In genomic region chr12:112178796-112179195, GRCh38 we compare ENCODE assay signal across 25 cellular contexts.
"Had no signal": no experiment of that assay in that cellular context is flagged by ENCODE, and none has a peak within 500 bp of the region (broad histone marks: within the 10 kb centered on the region; RNA-seq: fewer than 3 reads in every experiment).

No MANE protein-coding gene starts in this region.

- DNase-seq: activated CD4-positive, alpha-beta memory T cell treated with anti-CD3 and anti-CD28 coated beads for 36 hours; activated CD4-positive, alpha-beta T cell treated with anti-CD3 and anti-CD28 coated beads, Interleukin-2, amount 10 ng/mL, durations not matched to agents 24 days and 14 days; activated CD4-positive, CD25-positive, alpha-beta regulatory T cell treated with anti-CD3 and anti-CD28 coated beads, Interleukin-2, amount 50 U/mL, for 72 hours; activated naive CD4-positive, alpha-beta T cell treated with anti-CD3 and anti-CD28 coated beads for 36 hours; activated naive CD8-positive, alpha-beta T cell treated with anti-CD3 and anti-CD28 coated beads for 36 hours; activated T-cell treated with anti-CD3 and anti-CD28 coated beads, Interleukin-2, amount 50 U/mL, for 4 hours; adrenal gland; body of pancreas; cerebellar nuclear complex; colonic mucosa; effector CD8-positive, alpha-beta T cell; gastrocnemius medialis; lower lobe of right lung; mesenchymal stem cell; natural killer cell; retina; spleen; stimulated activated naive CD4-positive, alpha-beta T cell treated with Interleukin-2 at 50 U/mL for 16 hours; T-helper 2 cell; trophoblast cell had no signal

- H3K9me3 Mint-ChIP-seq: activated CD4-positive, alpha-beta memory T cell treated with anti-CD3 and anti-CD28 coated beads for 36 hours; activated CD4-positive, alpha-beta T cell treated with anti-CD3 and anti-CD28 coated beads, Interleukin-2, amount 10 ng/mL, durations not matched to agents 24 days and 14 days; activated naive CD4-positive, alpha-beta T cell treated with anti-CD3 and anti-CD28 coated beads for 36 hours; activated naive CD8-positive, alpha-beta T cell treated with anti-CD3 and anti-CD28 coated beads for 36 hours; activated T-cell treated with anti-CD3 and anti-CD28 coated beads, Interleukin-2, amount 50 U/mL, for 4 hours; natural killer cell had no signal

- H3K4me1 ChIP-seq: body of pancreas, colonic mucosa, spleen had no signal

- H3K4me3 Mint-ChIP-seq: activated CD4-positive, alpha-beta memory T cell treated with anti-CD3 and anti-CD28 coated beads for 36 hours; activated CD4-positive, alpha-beta T cell treated with anti-CD3 and anti-CD28 coated beads, Interleukin-2, amount 10 ng/mL, durations not matched to agents 24 days and 14 days; activated naive CD4-positive, alpha-beta T cell treated with anti-CD3 and anti-CD28 coated beads for 36 hours; activated naive CD8-positive, alpha-beta T cell treated with anti-CD3 and anti-CD28 coated beads for 36 hours; activated T-cell treated with anti-CD3 and anti-CD28 coated beads, Interleukin-2, amount 50 U/mL, for 4 hours; natural killer cell had no signal

- H3K27ac ChIP-seq: adrenal gland, body of pancreas, colonic mucosa, gastrocnemius medialis, hepatocyte, lower lobe of right lung, neutrophil, spleen, thoracic aorta had no signal

- H3K27me3 ChIP-seq: adrenal gland, body of pancreas, colonic mucosa, gastrocnemius medialis, hepatocyte, neutrophil, spleen had no signal

- H3K27me3 Mint-ChIP-seq: activated CD4-positive, alpha-beta memory T cell treated with anti-CD3 and anti-CD28 coated beads for 36 hours; activated CD4-positive, alpha-beta T cell treated with anti-CD3 and anti-CD28 coated beads, Interleukin-2, amount 10 ng/mL, durations not matched to agents 24 days and 14 days; activated naive CD8-positive, alpha-beta T cell treated with anti-CD3 and anti-CD28 coated beads for 36 hours; progenitor cell of endocrine pancreas had no signal

- H3K9me3 ChIP-seq: adrenal gland, body of pancreas, colonic mucosa, gastrocnemius medialis, lower lobe of right lung, neutrophil, spleen, thoracic aorta had no signal

- H3K4me3 ChIP-seq: adrenal gland, body of pancreas, colonic mucosa, gastrocnemius medialis, hepatocyte, lower lobe of right lung, spleen, thoracic aorta had no signal

- H3K4me1 Mint-ChIP-seq: natural killer cell had no signal

- H3K36me3 Mint-ChIP-seq: natural killer cell had no signal

- H3K27ac Mint-ChIP-seq: activated CD4-positive, alpha-beta memory T cell treated with anti-CD3 and anti-CD28 coated beads for 36 hours; activated CD4-positive, alpha-beta T cell treated with anti-CD3 and anti-CD28 coated beads, Interleukin-2, amount 10 ng/mL, durations not matched to agents 24 days and 14 days; activated naive CD4-positive, alpha-beta T cell treated with anti-CD3 and anti-CD28 coated beads for 36 hours; activated naive CD8-positive, alpha-beta T cell treated with anti-CD3 and anti-CD28 coated beads for 36 hours; natural killer cell; progenitor cell of endocrine pancreas had no signal

- ATAC-seq: activated T-cell treated with anti-CD3 and anti-CD28 coated beads, Interleukin-2, amount 50 U/mL, for 4 hours; body of pancreas; gastrocnemius medialis; left lobe of liver; natural killer cell had no signal
